Comparison of ENCODE assay signal across 19 cellular contexts in genomic region chr7:93185303-93186027, GRCh38. TPM values are rescaled to one million over a fixed set of nuclear protein-coding genes. Genes with fewer than 3 reads are reported as not detected.
DNase-seq lines count a peak whose midpoint lies in the region; ATAC-seq and TF ChIP-seq lines count a peak whose summit lies in the region.
"Had no signal": no experiment of that assay in that cellular context is flagged by ENCODE, and none has a peak within 500 bp of the region (broad histone marks: within the 10 kb centered on the region; RNA-seq: fewer than 3 reads in every experiment).

No MANE protein-coding gene starts in this region.

- no peak overlapping the region for H2BK15ac ChIP-seq in mesendoderm (replicated peaks; ENCODE audit: low read depth)

- H2BK5ac ChIP-seq in mesendoderm (ENCODE audit: low read length): no peak overlapping the region

- no peaks in the 10 kb centered on the region for H3K79me1 ChIP-seq in mesendoderm (ENCODE audit: low read length)

- no peaks in the 10 kb centered on the region for H3K9me3 Mint-ChIP-seq in activated CD4-positive, alpha-beta memory T cell treated with anti-CD3 and anti-CD28 coated beads for 36 hours
- no peaks in the 10 kb centered on the region for H3K9me3 Mint-ChIP-seq in activated CD4-positive, alpha-beta memory T cell treated with anti-CD3 and anti-CD28 coated beads, Interleukin-2, amount 10 ng/mL, durations not matched to agents 7 days and 5 days
- H3K9me3 Mint-ChIP-seq in activated naive CD8-positive, alpha-beta T cell treated with anti-CD3 and anti-CD28 coated beads, Interleukin-2, amount 50 U/mL, for 24 hours: no peaks in the 10 kb centered on the region
- H3K9me3 Mint-ChIP-seq: stimulated activated naive CD8-positive, alpha-beta T cell treated with anti-CD3 and anti-CD28 coated beads, Interleukin-15, Interleukin-2, amounts not matched to agents 100 ng/mL and 50 ng/mL, for 24 hours had no signal

- no peak overlapping the region for H2BK120ac ChIP-seq in mesendoderm (ENCODE audit: low read depth, low read length)

- H3K56ac ChIP-seq in mesendoderm (ENCODE audit: low read length): no peak overlapping the region

- peaks cover 9% of the 10 kb centered on the region for H3K4me1 Mint-ChIP-seq in activated CD4-positive, alpha-beta memory T cell treated with anti-CD3 and anti-CD28 coated beads for 36 hours (ENCODE audit: low read depth)
- peaks cover 15% of the 10 kb centered on the region for H3K4me1 Mint-ChIP-seq in activated CD4-positive, alpha-beta memory T cell treated with anti-CD3 and anti-CD28 coated beads, Interleukin-2, amount 10 ng/mL, durations not matched to agents 7 days and 5 days
- H3K4me1 Mint-ChIP-seq in activated naive CD8-positive, alpha-beta T cell treated with anti-CD3 and anti-CD28 coated beads, Interleukin-2, amount 50 U/mL, for 24 hours: peaks cover 11% of the 10 kb centered on the region
- H3K4me1 Mint-ChIP-seq: CD4-positive, CD25-positive, alpha-beta regulatory T cell had no signal

- DNase-seq in activated CD4-positive, alpha-beta memory T cell treated with anti-CD3 and anti-CD28 coated beads for 36 hours: peak; percentile 28
- DNase-seq in activated CD4-positive, alpha-beta memory T cell treated with anti-CD3 and anti-CD28 coated beads, Interleukin-2, amount 10 ng/mL, durations not matched to agents 7 days and 5 days: no peak
- DNase-seq in GM04504 (ENCODE audit: low read depth): peak; percentile 6
- no peak for DNase-seq in activated naive CD8-positive, alpha-beta T cell treated with anti-CD3 and anti-CD28 coated beads, Interleukin-2, amount 50 U/mL, for 24 hours
- DNase-seq in foreskin keratinocyte: peak; percentile 35 to 73
- no peak for DNase-seq in tibial artery
- no peak for DNase-seq in mesendoderm
- DNase-seq: esophagus squamous epithelium, kidney, NCI-H1417, NCI-H2171 treated with DMSO at 0.1 percent for 48 hours, psoas muscle, RPMI8226, spleen had no signal

- H2AK5ac ChIP-seq in mesendoderm (ENCODE audit: low read length): no peak overlapping the region

- H3K4me3 Mint-ChIP-seq in activated CD4-positive, alpha-beta memory T cell treated with anti-CD3 and anti-CD28 coated beads for 36 hours: no peak overlapping the region
- H3K4me3 Mint-ChIP-seq in activated CD4-positive, alpha-beta memory T cell treated with anti-CD3 and anti-CD28 coated beads, Interleukin-2, amount 10 ng/mL, durations not matched to agents 7 days and 5 days: no peak overlapping the region
- H3K4me3 Mint-ChIP-seq in activated naive CD8-positive, alpha-beta T cell treated with anti-CD3 and anti-CD28 coated beads, Interleukin-2, amount 50 U/mL, for 24 hours: no peak overlapping the region
- H3K4me3 Mint-ChIP-seq: CD4-positive, CD25-positive, alpha-beta regulatory T cell; stimulated activated naive CD8-positive, alpha-beta T cell treated with anti-CD3 and anti-CD28 coated beads, Interleukin-15, Interleukin-2, amounts not matched to agents 100 ng/mL and 50 ng/mL, for 24 hours had no signal

- no peak overlapping the region for H3K4ac ChIP-seq in mesendoderm (ENCODE audit: low read depth, low read length)

- H3K27ac Mint-ChIP-seq in activated CD4-positive, alpha-beta memory T cell treated with anti-CD3 and anti-CD28 coated beads for 36 hours: no peak overlapping the region
- no peak overlapping the region for H3K27ac Mint-ChIP-seq in activated CD4-positive, alpha-beta memory T cell treated with anti-CD3 and anti-CD28 coated beads, Interleukin-2, amount 10 ng/mL, durations not matched to agents 7 days and 5 days
- H3K27ac Mint-ChIP-seq in activated naive CD8-positive, alpha-beta T cell treated with anti-CD3 and anti-CD28 coated beads, Interleukin-2, amount 50 U/mL, for 24 hours: no peak overlapping the region
- H3K27ac Mint-ChIP-seq: CD4-positive, CD25-positive, alpha-beta regulatory T cell; stimulated activated naive CD8-positive, alpha-beta T cell treated with anti-CD3 and anti-CD28 coated beads, Interleukin-15, Interleukin-2, amounts not matched to agents 100 ng/mL and 50 ng/mL, for 24 hours had no signal

- H3K36me3 Mint-ChIP-seq in activated CD4-positive, alpha-beta memory T cell treated with anti-CD3 and anti-CD28 coated beads for 36 hours: no peaks in the 10 kb centered on the region
- no peaks in the 10 kb centered on the region for H3K36me3 Mint-ChIP-seq in activated CD4-positive, alpha-beta memory T cell treated with anti-CD3 and anti-CD28 coated beads, Interleukin-2, amount 10 ng/mL, durations not matched to agents 7 days and 5 days (ENCODE audit: low read depth)
- H3K36me3 Mint-ChIP-seq in activated naive CD8-positive, alpha-beta T cell treated with anti-CD3 and anti-CD28 coated beads, Interleukin-2, amount 50 U/mL, for 24 hours (ENCODE audit: low read depth): no peaks in the 10 kb centered on the region
- H3K36me3 Mint-ChIP-seq: CD4-positive, CD25-positive, alpha-beta regulatory T cell had no signal

- no peak overlapping the region for H4K8ac ChIP-seq in mesendoderm (ENCODE audit: low read depth, low read length)

- H3K4me1 ChIP-seq in foreskin keratinocyte: peaks cover 10% of the 10 kb centered on the region
- H3K4me1 ChIP-seq in tibial artery: no peaks in the 10 kb centered on the region
- no peaks in the 10 kb centered on the region for H3K4me1 ChIP-seq in mesendoderm (ENCODE audit: control insufficient read depth, low read depth, low read length)
- H3K4me1 ChIP-seq: esophagus squamous epithelium, psoas muscle, spleen had no signal

- intact Hi-C loops in activated CD4-positive, alpha-beta memory T cell treated with anti-CD3 and anti-CD28 coated beads for 36 hours (cut with micrococcal nuclease): loop anchor here (1.0 to 5.0 kb wide), 4 partner anchors 20 to 70 kb away; partner anchors contain the start of genes SAMD9L and VPS50
- intact Hi-C loops in tibial artery (cut with DNase I; ENCODE audit: low total_unique reads): no loop called here

- no peak overlapping the region for H3K9ac ChIP-seq in mesendoderm (ENCODE audit: low read length)

- POLR2A ChIA-PET in activated CD4-positive, alpha-beta memory T cell treated with anti-CD3 and anti-CD28 coated beads for 36 hours (lab: Charles Lee): no interaction called here
- POLR2A ChIA-PET in activated CD4-positive, alpha-beta memory T cell treated with anti-CD3 and anti-CD28 coated beads, Interleukin-2, amount 10 ng/mL, durations not matched to agents 7 days and 5 days (lab: Charles Lee): interaction anchor here (0.8 to 1.4 kb wide), 4 partner anchors 19 to 68 kb away, joined by 3 to 6 read pairs (median 3); partner anchors contain the start of genes SAMD9 and VPS50

- no peaks in the 10 kb centered on the region for H3K9me3 ChIP-seq in tibial artery
- H3K9me3 ChIP-seq: esophagus squamous epithelium, psoas muscle, spleen had no signal

- ATAC-seq in activated naive CD8-positive, alpha-beta T cell treated with anti-CD3 and anti-CD28 coated beads, Interleukin-2, amount 50 U/mL, for 24 hours: peak; percentile 71
- ATAC-seq in foreskin keratinocyte (peak; percentile 91), HG03175 (IDR thresholded peaks at IDR 0.05; ENCODE audit: unreplicated experiment) (no peak)
- ATAC-seq: psoas muscle had no signal

- H3K36me3 ChIP-seq in tibial artery: no peaks in the 10 kb centered on the region
- H3K36me3 ChIP-seq in mesendoderm (ENCODE audit: control insufficient read depth, insufficient read depth, low read length): no peaks in the 10 kb centered on the region
- H3K36me3 ChIP-seq: esophagus squamous epithelium, spleen had no signal

- no peak overlapping the region for H3K23ac ChIP-seq in mesendoderm (ENCODE audit: low read length)

- CTCF ChIA-PET in activated CD4-positive, alpha-beta memory T cell treated with anti-CD3 and anti-CD28 coated beads for 36 hours (lab: Charles Lee): interaction anchor here (0.6 to 1.5 kb wide), 4 partner anchors 8 to 68 kb away, joined by 3 to 5 read pairs (median 4); partner anchors contain the start of gene SAMD9
- CTCF ChIA-PET in activated CD4-positive, alpha-beta memory T cell treated with anti-CD3 and anti-CD28 coated beads, Interleukin-2, amount 10 ng/mL, durations not matched to agents 7 days and 5 days (lab: Charles Lee): interaction anchor here (1.3 kb wide), 1 partner anchor 42 kb away, joined by 3 read pairs; no protein-coding TSS in a partner anchor

- H3K79me2 ChIP-seq in mesendoderm (ENCODE audit: control insufficient read depth, insufficient read depth, low read length): no peaks in the 10 kb centered on the region

- H3K27ac ChIP-seq in foreskin keratinocyte (peak overlapping the region; percentile 62), tibial artery (no peak overlapping the region), mesendoderm (ENCODE audit: low read depth, low read length) (no peak overlapping the region)
- H3K27ac ChIP-seq: esophagus squamous epithelium, psoas muscle, spleen had no signal

- H3K27me3 ChIP-seq in foreskin keratinocyte: peaks cover 16% of the 10 kb centered on the region
- no peaks in the 10 kb centered on the region for H3K27me3 ChIP-seq in tibial artery
- no peaks in the 10 kb centered on the region for H3K27me3 ChIP-seq in mesendoderm (ENCODE audit: insufficient read depth, low read length, poor library complexity)

- H4K5ac ChIP-seq in mesendoderm (ENCODE audit: low read length): no peak overlapping the region

- H3K4me3 ChIP-seq in tibial artery: no peak overlapping the region
- no peak overlapping the region for H3K4me3 ChIP-seq in mesendoderm (ENCODE audit: low read length)
- H3K4me3 ChIP-seq: esophagus squamous epithelium, psoas muscle, spleen had no signal

- no CpG with 5 or more reads among the region's 1 CpG for WGBS in mesendoderm (ENCODE audit: extremely low coverage, insufficient coverage, low lambda C conversion rate)

- TF ChIP-seq CTCF in foreskin keratinocyte (conservative IDR thresholded peaks at IDR 0.05) (no peak), tibial artery (IDR thresholded peaks at IDR 0.05) (no peak)

- no peak overlapping the region for H3K4me2 ChIP-seq in mesendoderm (ENCODE audit: low read length)

- H3K27me3 Mint-ChIP-seq in activated CD4-positive, alpha-beta memory T cell treated with anti-CD3 and anti-CD28 coated beads for 36 hours: peaks cover 40% of the 10 kb centered on the region
- H3K27me3 Mint-ChIP-seq in activated CD4-positive, alpha-beta memory T cell treated with anti-CD3 and anti-CD28 coated beads, Interleukin-2, amount 10 ng/mL, durations not matched to agents 7 days and 5 days: peaks cover 37% of the 10 kb centered on the region
- peaks cover 30% of the 10 kb centered on the region for H3K27me3 Mint-ChIP-seq in activated naive CD8-positive, alpha-beta T cell treated with anti-CD3 and anti-CD28 coated beads, Interleukin-2, amount 50 U/mL, for 24 hours

- H3K18ac ChIP-seq in mesendoderm (ENCODE audit: low read length): no peak overlapping the region

RNA-seq across cellular contexts. Expression of gene SAMD9L, which starts 37.3 kb away (rescaled TPM):
- 10 to 100 TPM; 19.1 to 19.8 TPM for total RNA-seq in activated CD4-positive, alpha-beta memory T cell treated with anti-CD3 and anti-CD28 coated beads for 36 hours
- total RNA-seq in activated CD4-positive, alpha-beta memory T cell treated with anti-CD3 and anti-CD28 coated beads, Interleukin-2, amount 10 ng/mL, durations not matched to agents 7 days and 5 days: 100 to 1,000 TPM; 181 to 184 TPM
- total RNA-seq in foreskin keratinocyte: 7.6 and 13.5 TPM in 2 replicates
- polyA plus RNA-seq in foreskin keratinocyte: 2.9 and 3.7 TPM in 2 replicates
- polyA plus RNA-seq in mesendoderm (2013, experiment 1 of 2): 0.01 TPM
- polyA plus RNA-seq in mesendoderm (2013, experiment 2 of 2): 0.01 TPM
- polyA plus RNA-seq: neural cell had no signal

RNA-seq across cellular contexts. Expression of gene HEPACAM2, which starts 40.8 kb away (rescaled TPM):
- total RNA-seq in activated CD4-positive, alpha-beta memory T cell treated with anti-CD3 and anti-CD28 coated beads for 36 hours: under 1 TPM in 1 of 2 experiments, not detected in 1; 0.21 TPM
- total RNA-seq in activated CD4-positive, alpha-beta memory T cell treated with anti-CD3 and anti-CD28 coated beads, Interleukin-2, amount 10 ng/mL, durations not matched to agents 7 days and 5 days: not detected
- not detected in 2 replicates for total RNA-seq in foreskin keratinocyte
- polyA plus RNA-seq in foreskin keratinocyte: not detected in 2 replicates
- polyA plus RNA-seq in mesendoderm (2013, experiment 1 of 2): not detected
- not detected for polyA plus RNA-seq in mesendoderm (2013, experiment 2 of 2)
- total RNA-seq: A673; CD4-positive, CD25-positive, alpha-beta regulatory T cell; esophagus squamous epithelium; psoas muscle had no signal
- polyA plus RNA-seq: CD4-positive, CD25-positive, alpha-beta regulatory T cell had no signal

RNA-seq across cellular contexts. Expression of gene VPS50, which starts 46.7 kb away (rescaled TPM):
- 10 to 100 TPM; 15.2 to 18.0 TPM for total RNA-seq in activated CD4-positive, alpha-beta memory T cell treated with anti-CD3 and anti-CD28 coated beads for 36 hours
- total RNA-seq in activated CD4-positive, alpha-beta memory T cell treated with anti-CD3 and anti-CD28 coated beads, Interleukin-2, amount 10 ng/mL, durations not matched to agents 7 days and 5 days: 10 to 100 TPM; 17.0 to 21.5 TPM
- 12.9 and 14.7 TPM in 2 replicates for total RNA-seq in foreskin keratinocyte
- polyA plus RNA-seq in foreskin keratinocyte: 4.2 and 4.5 TPM in 2 replicates
- polyA plus RNA-seq in mesendoderm (2013, experiment 1 of 2): 5.0 TPM
- polyA plus RNA-seq in mesendoderm (2013, experiment 2 of 2): 5.0 TPM

Comparison
In these comparisons a context has a peak if more than half of its experiments do, and no peak if none do; other contexts are left out.
1. DNase-seq: peak in activated CD4-positive, alpha-beta memory T cell treated with anti-CD3 and anti-CD28 coated beads for 36 hours (single experiment), GM04504 (single experiment) and foreskin keratinocyte (2 of 2); none in activated CD4-positive, alpha-beta memory T cell treated with anti-CD3 and anti-CD28 coated beads, Interleukin-2, amount 10 ng/mL, durations not matched to agents 7 days and 5 days (single experiment), activated naive CD8-positive, alpha-beta T cell treated with anti-CD3 and anti-CD28 coated beads, Interleukin-2, amount 50 U/mL, for 24 hours (single experiment), tibial artery (0 of 2) and mesendoderm (single experiment).
2. RNA of gene SAMD9L, which starts 37.3 kb away (total RNA-seq): 181 to 184 TPM in activated CD4-positive, alpha-beta memory T cell treated with anti-CD3 and anti-CD28 coated beads, Interleukin-2, amount 10 ng/mL, durations not matched to agents 7 days and 5 days; 19.1 to 19.8 TPM in activated CD4-positive, alpha-beta memory T cell treated with anti-CD3 and anti-CD28 coated beads for 36 hours and 7.6 to 13.5 TPM in foreskin keratinocyte; every median in the first group is over 4 times any median in the second.